In the genomic region with DNA sequence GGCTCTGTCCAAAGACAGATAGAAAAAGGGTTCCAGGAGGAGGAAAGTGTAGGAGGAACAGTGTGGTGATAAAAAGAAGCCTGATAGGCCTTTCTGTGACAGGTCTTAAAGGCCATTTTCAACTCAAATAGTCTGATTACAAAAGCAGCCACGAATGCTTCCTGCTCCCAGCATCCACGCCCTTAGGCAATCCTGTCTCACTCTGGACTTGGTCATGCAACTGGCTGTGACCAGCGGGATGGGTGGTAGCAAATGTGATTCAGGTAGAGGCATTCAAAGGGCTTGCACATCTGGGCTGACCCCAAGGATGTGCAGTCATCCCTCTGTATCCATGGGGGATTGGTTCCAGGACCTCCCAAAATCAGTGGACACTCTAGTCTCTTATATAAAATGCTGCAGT, we compare ENCODE assay signal across 2 cellular contexts.
TF ChIP-seq lines count a peak whose summit lies in the region.

No MANE protein-coding gene starts in this region.

TF ChIP-seq in A549, 52 proteins besides CTCF, POLR2A, EP300 and RAD21:
- no peak for TF ChIP-seq ZNF302 (CRISPR knock-in tag; IDR thresholded peaks at IDR 0.05)
- no peak for TF ChIP-seq PHF8 (IDR thresholded peaks at IDR 0.05; ENCODE audit: borderline replicate concordance, low read depth)
- no peak for TF ChIP-seq KDM5A (IDR thresholded peaks at IDR 0.05)
- TF ChIP-seq NPAS2 (CRISPR knock-in tag; IDR thresholded peaks at IDR 0.05; ENCODE audit: borderline replicate concordance), result no peak
- TF ChIP-seq SMC3 (IDR thresholded peaks at IDR 0.05), result no peak
- no peak for TF ChIP-seq RNF2 (IDR thresholded peaks at IDR 0.05; ENCODE audit: borderline replicate concordance, low read depth)
- TF ChIP-seq GATA3 (IDR thresholded peaks at IDR 0.05; ENCODE audit: borderline replicate concordance), result no peak
- TF ChIP-seq, protein P1, sequence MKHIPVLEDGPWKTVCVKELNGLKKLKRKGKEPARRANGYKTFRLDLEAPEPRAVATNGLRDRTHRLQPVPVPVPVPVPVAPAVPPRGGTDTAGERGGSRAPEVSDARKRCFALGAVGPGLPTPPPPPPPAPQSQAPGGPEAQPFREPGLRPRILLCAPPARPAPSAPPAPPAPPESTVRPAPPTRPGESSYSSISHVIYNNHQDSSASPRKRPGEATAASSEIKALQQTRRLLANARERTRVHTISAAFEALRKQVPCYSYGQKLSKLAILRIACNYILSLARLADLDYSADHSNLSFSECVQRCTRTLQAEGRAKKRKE (CRISPR knock-in tag; IDR thresholded peaks at IDR 0.05; ENCODE audit: low read depth), result no peak
- TF ChIP-seq CHD4 (IDR thresholded peaks at IDR 0.05; ENCODE audit: borderline replicate concordance), result no peak
- no peak for TF ChIP-seq HEYL (CRISPR knock-in tag; IDR thresholded peaks at IDR 0.05)

TF ChIP-seq in HepG2, 621 proteins besides CTCF, POLR2A, EP300 and RAD21:
- TF ChIP-seq, protein P2, sequence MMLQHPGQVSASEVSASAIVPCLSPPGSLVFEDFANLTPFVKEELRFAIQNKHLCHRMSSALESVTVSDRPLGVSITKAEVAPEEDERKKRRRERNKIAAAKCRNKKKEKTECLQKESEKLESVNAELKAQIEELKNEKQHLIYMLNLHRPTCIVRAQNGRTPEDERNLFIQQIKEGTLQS (CRISPR knock-in tag; IDR thresholded peaks at IDR 0.05), result no peak
- TF ChIP-seq ARNTL (CRISPR knock-in tag; IDR thresholded peaks at IDR 0.05), result no peak
- TF ChIP-seq HNF4G (IDR thresholded peaks at IDR 0.05; ENCODE audit: borderline replicate concordance, low read depth, low read length), result no peak
- no peak for TF ChIP-seq HNF4G (CRISPR knock-in tag; IDR thresholded peaks at IDR 0.05; ENCODE audit: borderline replicate concordance, low read depth)
- TF ChIP-seq ARNT (IDR thresholded peaks at IDR 0.05), result no peak
- TF ChIP-seq XRCC5 (optimal IDR thresholded peaks at IDR 0.05; ENCODE audit: low read length), result no peak
- TF ChIP-seq, protein P3, sequence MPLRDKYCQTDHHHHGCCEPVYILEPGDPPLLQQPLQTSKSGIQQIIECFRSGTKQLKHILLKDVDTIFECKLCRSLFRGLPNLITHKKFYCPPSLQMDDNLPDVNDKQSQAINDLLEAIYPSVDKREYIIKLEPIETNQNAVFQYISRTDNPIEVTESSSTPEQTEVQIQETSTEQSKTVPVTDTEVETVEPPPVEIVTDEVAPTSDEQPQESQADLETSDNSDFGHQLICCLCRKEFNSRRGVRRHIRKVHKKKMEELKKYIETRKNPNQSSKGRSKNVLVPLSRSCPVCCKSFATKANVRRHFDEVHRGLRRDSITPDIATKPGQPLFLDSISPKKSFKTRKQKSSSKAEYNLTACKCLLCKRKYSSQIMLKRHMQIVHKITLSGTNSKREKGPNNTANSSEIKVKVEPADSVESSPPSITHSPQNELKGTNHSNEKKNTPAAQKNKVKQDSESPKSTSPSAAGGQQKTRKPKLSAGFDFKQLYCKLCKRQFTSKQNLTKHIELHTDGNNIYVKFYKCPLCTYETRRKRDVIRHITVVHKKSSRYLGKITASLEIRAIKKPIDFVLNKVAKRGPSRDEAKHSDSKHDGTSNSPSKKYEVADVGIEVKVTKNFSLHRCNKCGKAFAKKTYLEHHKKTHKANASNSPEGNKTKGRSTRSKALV (CRISPR knock-in tag; IDR thresholded peaks at IDR 0.05), result no peak
- no peak for TF ChIP-seq MTA1 (CRISPR knock-in tag; IDR thresholded peaks at IDR 0.05; ENCODE audit: borderline replicate concordance)
- no peak for TF ChIP-seq CENPX (CRISPR knock-in tag; IDR thresholded peaks at IDR 0.05)
- TF ChIP-seq, protein P4, sequence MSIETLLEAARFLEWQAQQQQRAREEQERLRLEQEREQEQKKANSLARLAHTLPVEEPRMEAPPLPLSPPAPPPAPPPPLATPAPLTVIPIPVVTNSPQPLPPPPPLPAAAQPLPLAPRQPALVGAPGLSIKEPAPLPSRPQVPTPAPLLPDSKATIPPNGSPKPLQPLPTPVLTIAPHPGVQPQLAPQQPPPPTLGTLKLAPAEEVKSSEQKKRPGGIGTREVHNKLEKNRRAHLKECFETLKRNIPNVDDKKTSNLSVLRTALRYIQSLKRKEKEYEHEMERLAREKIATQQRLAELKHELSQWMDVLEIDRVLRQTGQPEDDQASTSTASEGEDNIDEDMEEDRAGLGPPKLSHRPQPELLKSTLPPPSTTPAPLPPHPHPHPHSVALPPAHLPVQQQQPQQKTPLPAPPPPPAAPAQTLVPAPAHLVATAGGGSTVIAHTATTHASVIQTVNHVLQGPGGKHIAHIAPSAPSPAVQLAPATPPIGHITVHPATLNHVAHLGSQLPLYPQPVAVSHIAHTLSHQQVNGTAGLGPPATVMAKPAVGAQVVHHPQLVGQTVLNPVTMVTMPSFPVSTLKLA (IDR thresholded peaks at IDR 0.05), result no peak
- TF ChIP-seq SALL2 (CRISPR knock-in tag; IDR thresholded peaks at IDR 0.05), result no peak
- TF ChIP-seq, protein P5, sequence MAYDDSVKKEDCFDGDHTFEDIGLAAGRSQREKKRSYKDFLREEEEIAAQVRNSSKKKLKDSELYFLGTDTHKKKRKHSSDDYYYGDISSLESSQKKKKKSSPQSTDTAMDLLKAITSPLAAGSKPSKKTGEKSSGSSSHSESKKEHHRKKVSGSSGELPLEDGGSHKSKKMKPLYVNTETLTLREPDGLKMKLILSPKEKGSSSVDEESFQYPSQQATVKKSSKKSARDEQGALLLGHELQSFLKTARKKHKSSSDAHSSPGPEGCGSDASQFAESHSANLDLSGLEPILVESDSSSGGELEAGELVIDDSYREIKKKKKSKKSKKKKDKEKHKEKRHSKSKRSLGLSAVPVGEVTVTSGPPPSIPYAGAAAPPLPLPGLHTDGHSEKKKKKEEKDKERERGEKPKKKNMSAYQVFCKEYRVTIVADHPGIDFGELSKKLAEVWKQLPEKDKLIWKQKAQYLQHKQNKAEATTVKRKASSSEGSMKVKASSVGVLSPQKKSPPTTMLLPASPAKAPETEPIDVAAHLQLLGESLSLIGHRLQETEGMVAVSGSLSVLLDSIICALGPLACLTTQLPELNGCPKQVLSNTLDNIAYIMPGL (CRISPR knock-in tag; IDR thresholded peaks at IDR 0.05; ENCODE audit: borderline replicate concordance in 1 of 2, low read depth in 1 of 2), result no peak
- TF ChIP-seq NKX3-1 (CRISPR knock-in tag; IDR thresholded peaks at IDR 0.05), result no peak
- no peak for TF ChIP-seq FOSL2 (CRISPR knock-in tag; IDR thresholded peaks at IDR 0.05)
- TF ChIP-seq HOXA5 (CRISPR knock-in tag; IDR thresholded peaks at IDR 0.05), result no peak
